8 cellular contexts compared by ENCODE assay signal in genomic region chrX:154548028-154548316, GRCh38. TPM values are rescaled to one million over a fixed set of nuclear protein-coding genes. Genes with fewer than 3 reads are reported as not detected.
A peak's percentile ranks its signal among the peaks of the same experiment; 100 is the strongest.
DNase-seq lines count a peak whose midpoint lies in the region; ATAC-seq and TF ChIP-seq lines count a peak whose summit lies in the region.

No MANE protein-coding gene starts in this region.

- peaks cover 2% of the 10 kb centered on the region; the same call in 1 of the 2 replicates for H3K4me1 ChIP-seq in iPS DF 6.9 (ENCODE audit: control insufficient read depth, insufficient read depth, low read length)

- POLR2A ChIA-PET in activated CD8-positive, alpha-beta T cell treated with anti-CD3 and anti-CD28 coated beads for 36 hours (lab: Charles Lee) = interaction anchor here (0.6 to 1.3 kb wide), 4 partner anchors 8 to 197 kb away, joined by 3 read pairs; no protein-coding TSS in a partner anchor

- H3K9me3 ChIP-seq in iPS DF 6.9 (ENCODE audit: control insufficient read depth, insufficient read depth, low read length) = no peaks in the 10 kb centered on the region

- H3K4me3 Mint-ChIP-seq in activated CD8-positive, alpha-beta T cell treated with anti-CD3 and anti-CD28 coated beads for 36 hours = peak overlapping the region; percentile 97
- peak overlapping the region; percentile 88 for H3K4me3 Mint-ChIP-seq in stimulated activated memory B cell treated with anti-CD40 and anti-IgM and Interleukin-4, amounts not matched to agents 10 μg/mL and 1 μg/mL and 100 μg/mL, for 72 hours

- TF ChIP-seq CTCF in activated CD8-positive, alpha-beta T cell treated with anti-CD3 and anti-CD28 coated beads for 36 hours (IDR thresholded peaks at IDR 0.05) = no peak

- no peaks in the 10 kb centered on the region for H3K9me3 Mint-ChIP-seq in activated CD8-positive, alpha-beta T cell treated with anti-CD3 and anti-CD28 coated beads for 36 hours
- no peaks in the 10 kb centered on the region for H3K9me3 Mint-ChIP-seq in stimulated activated memory B cell treated with anti-CD40 and anti-IgM and Interleukin-4, amounts not matched to agents 10 μg/mL and 1 μg/mL and 100 μg/mL, for 72 hours

- DNase-seq in NCI-H1417 (lab: John Stamatoyannopoulos, UW) (peak in 2 of 3 experiments; percentile 33 to 50), NCI-H1417 treated with DMSO at 0.1 percent for 48 hours (lab: John Stamatoyannopoulos, UW) (no peak), iPS DF 6.9 (ENCODE audit: low read depth, low spot score) (no peak), anterior cingulate cortex (lab: John Stamatoyannopoulos, UW) (no peak), NOMO-1 treated with DMSO at 0.1 percent for 48 hours (lab: John Stamatoyannopoulos, UW; ENCODE audit: unreplicated experiment) (no peak)
- no peak for DNase-seq in activated CD8-positive, alpha-beta T cell treated with anti-CD3 and anti-CD28 coated beads for 36 hours

- CTCF ChIA-PET in activated CD8-positive, alpha-beta T cell treated with anti-CD3 and anti-CD28 coated beads for 36 hours (lab: Charles Lee) = interaction anchor here (1.4 kb wide), 1 partner anchor 201 kb away, joined by 4 read pairs; no protein-coding TSS in a partner anchor

- no peaks in the 10 kb centered on the region for H3K27me3 Mint-ChIP-seq in activated CD8-positive, alpha-beta T cell treated with anti-CD3 and anti-CD28 coated beads for 36 hours
- no peaks in the 10 kb centered on the region for H3K27me3 Mint-ChIP-seq in stimulated activated memory B cell treated with anti-CD40 and anti-IgM and Interleukin-4, amounts not matched to agents 10 μg/mL and 1 μg/mL and 100 μg/mL, for 72 hours

- WGBS in iPS DF 6.9 (ENCODE audit: insufficient coverage, insufficient read length) = no CpG with 5 or more reads among the region's 9 CpGs

- no peaks in the 10 kb centered on the region for H3K27me3 ChIP-seq in iPS DF 6.9 (ENCODE audit: control insufficient read depth, insufficient read depth, low read length)

- H3K4me1 Mint-ChIP-seq in activated CD8-positive, alpha-beta T cell treated with anti-CD3 and anti-CD28 coated beads for 36 hours (ENCODE audit: low read depth) = peaks cover 41% of the 10 kb centered on the region
- peaks cover 51% of the 10 kb centered on the region for H3K4me1 Mint-ChIP-seq in stimulated activated memory B cell treated with anti-CD40 and anti-IgM and Interleukin-4, amounts not matched to agents 10 μg/mL and 1 μg/mL and 100 μg/mL, for 72 hours

- H3K27ac ChIP-seq in iPS DF 6.9 (ENCODE audit: low read length) = no peak overlapping the region

- ATAC-seq in activated CD8-positive, alpha-beta T cell treated with anti-CD3 and anti-CD28 coated beads for 36 hours = no peak
- ATAC-seq in stimulated activated memory B cell treated with anti-CD40 and anti-IgM and Interleukin-4, amounts not matched to agents 10 μg/mL and 1 μg/mL and 100 μg/mL, for 72 hours = no peak
- ATAC-seq in HG03095 (IDR thresholded peaks at IDR 0.05; ENCODE audit: unreplicated experiment) = no peak

- intact Hi-C loops in activated CD8-positive, alpha-beta T cell treated with anti-CD3 and anti-CD28 coated beads for 36 hours (cut with micrococcal nuclease) = no loop called here

- H3K36me3 Mint-ChIP-seq in activated CD8-positive, alpha-beta T cell treated with anti-CD3 and anti-CD28 coated beads for 36 hours (ENCODE audit: low read depth) = peaks cover 37% of the 10 kb centered on the region
- H3K36me3 Mint-ChIP-seq in stimulated activated memory B cell treated with anti-CD40 and anti-IgM and Interleukin-4, amounts not matched to agents 10 μg/mL and 1 μg/mL and 100 μg/mL, for 72 hours = peaks cover 22% of the 10 kb centered on the region

- H3K27ac Mint-ChIP-seq in activated CD8-positive, alpha-beta T cell treated with anti-CD3 and anti-CD28 coated beads for 36 hours = peak overlapping the region; percentile 91
- peak overlapping the region; percentile 95 for H3K27ac Mint-ChIP-seq in stimulated activated memory B cell treated with anti-CD40 and anti-IgM and Interleukin-4, amounts not matched to agents 10 μg/mL and 1 μg/mL and 100 μg/mL, for 72 hours

- H3K4me3 ChIP-seq in iPS DF 6.9 (ENCODE audit: low read length) = peak overlapping the region; percentile 90

- H3K36me3 ChIP-seq in iPS DF 6.9 (ENCODE audit: control insufficient read depth, insufficient read depth, low read length) = peaks cover 6% of the 10 kb centered on the region; the same call in 1 of the 2 replicates

RNA-seq across cellular contexts. Expression of gene IKBKG, which starts 0.6 kb away (rescaled TPM):
- total RNA-seq in activated CD8-positive, alpha-beta T cell treated with anti-CD3 and anti-CD28 coated beads for 36 hours = 10 to 100 TPM; 34.4 to 40.6 TPM

RNA-seq across cellular contexts. Expression of gene G6PD, which starts 1.3 kb away (rescaled TPM):
- 10 to 100 TPM; 88.4 to 92.5 TPM for total RNA-seq in activated CD8-positive, alpha-beta T cell treated with anti-CD3 and anti-CD28 coated beads for 36 hours

RNA-seq across cellular contexts. Expression of gene FAM3A, which starts 31.9 kb away (rescaled TPM):
- 10 to 100 TPM; 27.9 to 31.9 TPM for total RNA-seq in activated CD8-positive, alpha-beta T cell treated with anti-CD3 and anti-CD28 coated beads for 36 hours

RNA-seq across cellular contexts. Expression of gene CTAG1A, which starts 37.0 kb away (rescaled TPM):
- not detected for total RNA-seq in activated CD8-positive, alpha-beta T cell treated with anti-CD3 and anti-CD28 coated beads for 36 hours

RNA-seq across cellular contexts. Expression of gene SLC10A3, which starts 57.5 kb away (rescaled TPM):
- 10 to 100 TPM; 13.2 to 14.1 TPM for total RNA-seq in activated CD8-positive, alpha-beta T cell treated with anti-CD3 and anti-CD28 coated beads for 36 hours

Comparison
In these comparisons a context has a peak if more than half of its experiments do, and no peak if none do; other contexts are left out.
1. DNase-seq: peak in NCI-H1417 (2 of 3); none in NCI-H1417 treated with DMSO at 0.1 percent for 48 hours (single experiment), activated CD8-positive, alpha-beta T cell treated with anti-CD3 and anti-CD28 coated beads for 36 hours (single experiment), iPS DF 6.9 (single experiment), anterior cingulate cortex (0 of 58) and NOMO-1 treated with DMSO at 0.1 percent for 48 hours (single experiment).